ENCODE assay signal across 11 cellular contexts in genomic region chr5:151670953-151671636, GRCh38. TPM values are rescaled to one million over a fixed set of nuclear protein-coding genes. Genes with fewer than 3 reads are reported as not detected.
DNase-seq lines count a peak whose midpoint lies in the region; ATAC-seq, FAIRE-seq and TF ChIP-seq lines count a peak whose summit lies in the region.
"Had no signal": no experiment of that assay in that cellular context is flagged by ENCODE, and none has a peak within 500 bp of the region (broad histone marks: within the 10 kb centered on the region; RNA-seq: fewer than 3 reads in every experiment).

No MANE protein-coding gene starts in this region.

- no peak for TF ChIP-seq POLR2A in spleen (IDR thresholded peaks at IDR 0.05)

- no peaks in the 10 kb centered on the region for H3K36me3 Mint-ChIP-seq in activated CD8-positive, alpha-beta T cell treated with anti-CD3 and anti-CD28 coated beads for 36 hours (ENCODE audit: low read depth)

- H3K27me3 Mint-ChIP-seq in activated CD8-positive, alpha-beta T cell treated with anti-CD3 and anti-CD28 coated beads for 36 hours = peaks cover 1% of the 10 kb centered on the region

- no peaks in the 10 kb centered on the region for H4K20me1 ChIP-seq in Loucy (ENCODE audit: insufficient read depth, low read length, poor library complexity, severe bottlenecking)

- H3K27me3 ChIP-seq in Loucy (ENCODE audit: insufficient read depth, low read length, poor library complexity, severe bottlenecking) = no peaks in the 10 kb centered on the region
- no peaks in the 10 kb centered on the region for H3K27me3 ChIP-seq in layer of hippocampus (ENCODE audit: control insufficient read depth, insufficient read depth, low read length)
- H3K27me3 ChIP-seq in spleen (replicated peaks in 1 of 7) = no peaks in the 10 kb centered on the region
- no peaks in the 10 kb centered on the region for H3K27me3 ChIP-seq in small intestine (ENCODE audit: control insufficient read depth in 2 of 2, insufficient read depth in 2 of 2, low read length in 2 of 2)

- TF ChIP-seq CTCF in Loucy (conservative IDR thresholded peaks at IDR 0.05; ENCODE audit: low read length) = no peak
- TF ChIP-seq CTCF in spleen (IDR thresholded peaks at IDR 0.05 in 8 of 11, conservative IDR thresholded peaks at IDR 0.05 in 3 of 11) = no peak
- no peak for TF ChIP-seq CTCF in activated CD8-positive, alpha-beta T cell treated with anti-CD3 and anti-CD28 coated beads for 36 hours (IDR thresholded peaks at IDR 0.05)

- no peak overlapping the region for H3K27ac Mint-ChIP-seq in activated CD8-positive, alpha-beta T cell treated with anti-CD3 and anti-CD28 coated beads for 36 hours

- WGBS in spleen, 5 donors = 51 to 63% (median 51%) methylated on average over 6 of the region's 6 CpGs
- WGBS in small intestine, 3 donors = 68 to 93% (median 76%) methylated on average over 6 of the region's 6 CpGs

- no peak for FAIRE-seq in small intestine (lab: Jason Lieb, UNC)

- H3K4me1 Mint-ChIP-seq in activated CD8-positive, alpha-beta T cell treated with anti-CD3 and anti-CD28 coated beads for 36 hours (ENCODE audit: low read depth) = peaks cover 3% of the 10 kb centered on the region

- no peaks in the 10 kb centered on the region for H3K9me3 Mint-ChIP-seq in activated CD8-positive, alpha-beta T cell treated with anti-CD3 and anti-CD28 coated beads for 36 hours

- no peak for DNase-seq in caudate nucleus (lab: John Stamatoyannopoulos, UW)
- no peak for DNase-seq in spleen
- no peak for DNase-seq in retina
- DNase-seq in activated CD8-positive, alpha-beta T cell treated with anti-CD3 and anti-CD28 coated beads for 36 hours = no peak
- DNase-seq in small intestine = no peak
- DNase-seq: central memory CD4-positive, alpha-beta T cell; islet precursor cell; NCI-H2029 had no signal

- H3F3A ChIP-seq in Loucy (ENCODE audit: low read depth) = no peaks in the 10 kb centered on the region

- H3K9me3 ChIP-seq in Loucy (ENCODE audit: insufficient read depth, low read depth, low read length) (no peaks in the 10 kb centered on the region), spleen (no peaks in the 10 kb centered on the region), small intestine (ENCODE audit: control insufficient read depth, low read depth) (no peaks in the 10 kb centered on the region)

- intact Hi-C loops in spleen (cut with DNase I; ENCODE audit: low total_unique reads) = no loop called here
- intact Hi-C loops in activated CD8-positive, alpha-beta T cell treated with anti-CD3 and anti-CD28 coated beads for 36 hours (cut with micrococcal nuclease) = no loop called here

- POLR2A ChIA-PET in activated CD8-positive, alpha-beta T cell treated with anti-CD3 and anti-CD28 coated beads for 36 hours (lab: Charles Lee) = no interaction called here

- no peaks in the 10 kb centered on the region for H3K79me2 ChIP-seq in Loucy (ENCODE audit: insufficient read depth, low read length)

- H3K4me1 ChIP-seq in Loucy (ENCODE audit: insufficient read depth, low read length, poor library complexity, severe bottlenecking) (peaks cover 19% of the 10 kb centered on the region), spleen (peaks cover 8 to 86% (median 50%) of the 10 kb centered on the region in 6 donors), small intestine (ENCODE audit: control insufficient read depth in 2 of 2, insufficient read depth in 1 of 2, low read depth in 1 of 2, low read length in 1 of 2) (no peaks in the 10 kb centered on the region)

- H3K36me3 ChIP-seq in Loucy (ENCODE audit: insufficient read depth, low read length) = peaks cover 4% of the 10 kb centered on the region; the same call in 1 of the 2 replicates
- peaks cover 0 to 85% (median 14%) of the 10 kb centered on the region in 6 donors for H3K36me3 ChIP-seq in spleen
- H3K36me3 ChIP-seq in small intestine (ENCODE audit: control insufficient read depth in 2 of 2, insufficient read depth in 2 of 2, low read length in 2 of 2) = no peaks in the 10 kb centered on the region

- no peaks in the 10 kb centered on the region for H3K9me2 ChIP-seq in Loucy (replicated peaks; ENCODE audit: low read depth, low read length)

- H3K4me3 ChIP-seq in Loucy (ENCODE audit: low read length, poor library complexity, severe bottlenecking) = peak overlapping the region; percentile 26
- no peak overlapping the region for H3K4me3 ChIP-seq in spleen
- no peak overlapping the region for H3K4me3 ChIP-seq in small intestine (ENCODE audit: low read depth in 1 of 2, low read length in 2 of 2)

- peak overlapping the region; percentile 88 for H3K27ac ChIP-seq in caudate nucleus (ENCODE audit: low read depth, low read length)
- H3K27ac ChIP-seq in layer of hippocampus (ENCODE audit: low read depth, low read length) = peak overlapping the region; percentile 74
- peak overlapping the region; percentile 36 to 89 (median 74) for H3K27ac ChIP-seq in spleen
- H3K27ac ChIP-seq in small intestine (ENCODE audit: low read depth in 1 of 2, low read length in 1 of 2) = peak overlapping the region in 1 of 2 donors; percentile 79

- CTCF ChIA-PET in activated CD8-positive, alpha-beta T cell treated with anti-CD3 and anti-CD28 coated beads for 36 hours (lab: Charles Lee) = interaction anchor here (0.6 to 3.3 kb wide), 5 partner anchors 12 to 146 kb away, joined by 3 to 16 read pairs (median 3); no protein-coding TSS in a partner anchor

- no peak for ATAC-seq in activated CD8-positive, alpha-beta T cell treated with anti-CD3 and anti-CD28 coated beads for 36 hours
- ATAC-seq in HG03108 (IDR thresholded peaks at IDR 0.05; ENCODE audit: unreplicated experiment) = no peak

- H2AFZ ChIP-seq in Loucy (ENCODE audit: low read length) = no peak overlapping the region

- H3K9ac ChIP-seq in Loucy (ENCODE audit: low read depth, low read length, poor library complexity, severe bottlenecking) = peak overlapping the region; percentile 26

- H3K4me2 ChIP-seq in Loucy (ENCODE audit: low read depth, low read length, poor library complexity, severe bottlenecking) = peak overlapping the region; percentile 50

- no peak overlapping the region for H3K4me3 Mint-ChIP-seq in activated CD8-positive, alpha-beta T cell treated with anti-CD3 and anti-CD28 coated beads for 36 hours

RNA-seq across cellular contexts. Expression of gene SPARC, which starts 15.6 kb away (rescaled TPM):
- 100 to 1,000 TPM; 320 to 963 (median 552) TPM for total RNA-seq in spleen
- 100 to 1,000 TPM in 2 of 3 donors, 10 to 100 TPM in 1; 76.5 to 195 (median 135) TPM for polyA plus RNA-seq in spleen
- not detected for total RNA-seq in activated CD8-positive, alpha-beta T cell treated with anti-CD3 and anti-CD28 coated beads for 36 hours
- 100 to 1,000 TPM in 1 of 3 donors, 10 to 100 TPM in 1, 1 to 10 TPM in 1; 9.6 to 242 (median 29.2) TPM for polyA plus RNA-seq in small intestine

Comparison
In these comparisons a context has a peak if more than half of its experiments do, and no peak if none do; other contexts are left out.
1. RNA of gene SPARC, which starts 15.6 kb away (total RNA-seq): 320 to 963 TPM in spleen; not detected in activated CD8-positive, alpha-beta T cell treated with anti-CD3 and anti-CD28 coated beads for 36 hours; every median in the first group is over 100 times any median in the second.